8 cellular contexts compared by ENCODE assay signal in genomic region chr5:180126716-180127681, GRCh38. TPM values are rescaled to one million over a fixed set of nuclear protein-coding genes. Genes with fewer than 3 reads are reported as not detected.
A peak's percentile ranks its signal among the peaks of the same experiment; 100 is the strongest.
DNase-seq lines count a peak whose midpoint lies in the region; ATAC-seq and TF ChIP-seq lines count a peak whose summit lies in the region.

No MANE protein-coding gene starts in this region.

- H3K9me3 ChIP-seq in BE2C (no peaks in the 10 kb centered on the region), HAP-1 (no peaks in the 10 kb centered on the region), osteoblast (ENCODE audit: low read depth, low read length) (no peaks in the 10 kb centered on the region)

- no peaks in the 10 kb centered on the region for H3K4me1 ChIP-seq in BE2C
- no peaks in the 10 kb centered on the region; the same call in 1 of the 2 replicates for H3K4me1 ChIP-seq in HAP-1
- no peaks in the 10 kb centered on the region for H3K4me1 ChIP-seq in osteoblast (ENCODE audit: insufficient read depth, low read length)

- in situ Hi-C loops in HAP-1 (cut with MboI; ENCODE audit: low sequenced_read_pairs) = no loop called here

- H3K36me3 ChIP-seq in BE2C (no peaks in the 10 kb centered on the region), HAP-1 (replicated peaks) (no peaks in the 10 kb centered on the region), osteoblast (ENCODE audit: insufficient read depth, low read length) (no peaks in the 10 kb centered on the region)

- H3K4me3 ChIP-seq in BE2C (ENCODE audit: low read depth, low read length) (no peak overlapping the region), HAP-1 (peak overlapping the region; percentile 15), fibroblast of villous mesenchyme (ENCODE audit: low read depth, low read length) (no peak overlapping the region), osteoblast (ENCODE audit: insufficient read depth, low read length) (no peak overlapping the region)

- no peak overlapping the region for H3K27ac ChIP-seq in osteoblast (ENCODE audit: low read depth, low read length)

- TF ChIP-seq CTCF in BE2C (IDR thresholded peaks at IDR 0.05; ENCODE audit: low read depth, low read length) = peak; percentile 69
- peak; percentile 70 for TF ChIP-seq CTCF in fibroblast of villous mesenchyme (IDR thresholded peaks at IDR 0.05; ENCODE audit: insufficient read depth, low read depth, low read length)
- TF ChIP-seq CTCF in osteoblast (IDR thresholded peaks at IDR 0.05; ENCODE audit: extremely low read depth, low read depth, low read length) = peak; percentile 65

- H3K79me2 ChIP-seq in osteoblast (ENCODE audit: insufficient read depth, low read length) = no peaks in the 10 kb centered on the region

- H3K4me2 ChIP-seq in osteoblast (ENCODE audit: insufficient read depth, low read length) = peak overlapping the region; percentile 17

- H2AFZ ChIP-seq in osteoblast (ENCODE audit: low read length) = no peak overlapping the region

- H4K20me1 ChIP-seq in osteoblast (ENCODE audit: insufficient read depth, low read length) = no peaks in the 10 kb centered on the region

- DNase-seq in BE2C = peak; percentile 63
- peak in 1 of 2 experiments; percentile 73 for DNase-seq in HAP-1 (ENCODE audit: low spot score in 2 of 2)
- DNase-seq in activated CD4-positive, alpha-beta T cell treated with anti-CD3 and anti-CD28 coated beads, Interleukin-2, amount 50 U/mL, for 48 hours = peak; percentile 37 to 43
- DNase-seq in fibroblast of villous mesenchyme (ENCODE audit: low read depth) = peak; percentile 7
- peak; percentile 95 for DNase-seq in osteoblast (ENCODE audit: insufficient read length, low spot score, missing footprints)
- no peak for DNase-seq in putamen (ENCODE audit: low spot score)

- H3K27me3 ChIP-seq in BE2C (peaks cover 33% of the 10 kb centered on the region), HAP-1 (ENCODE audit: low read depth) (peaks cover 19% of the 10 kb centered on the region; the same call in 1 of the 2 replicates), osteoblast (ENCODE audit: insufficient read depth, low read length) (peaks cover 21% of the 10 kb centered on the region)

- no peak for ATAC-seq in GM21447 (IDR thresholded peaks at IDR 0.05; ENCODE audit: unreplicated experiment)
- ATAC-seq in HG02571 (IDR thresholded peaks at IDR 0.05; ENCODE audit: unreplicated experiment) = no peak

RNA-seq across cellular contexts. Expression of gene RNF130, which starts 55.4 kb away (rescaled TPM):
- 26.7 TPM for polyA plus RNA-seq in BE2C (2012; ENCODE audit: insufficient read depth, insufficient read length, low read depth)
- total RNA-seq in fibroblast of villous mesenchyme (9.7 and 12.1 TPM in 2 replicates), osteoblast (25.0 and 28.6 TPM in 2 replicates)
